ENCODE assay signal across 1 cellular context in the genomic region with DNA sequence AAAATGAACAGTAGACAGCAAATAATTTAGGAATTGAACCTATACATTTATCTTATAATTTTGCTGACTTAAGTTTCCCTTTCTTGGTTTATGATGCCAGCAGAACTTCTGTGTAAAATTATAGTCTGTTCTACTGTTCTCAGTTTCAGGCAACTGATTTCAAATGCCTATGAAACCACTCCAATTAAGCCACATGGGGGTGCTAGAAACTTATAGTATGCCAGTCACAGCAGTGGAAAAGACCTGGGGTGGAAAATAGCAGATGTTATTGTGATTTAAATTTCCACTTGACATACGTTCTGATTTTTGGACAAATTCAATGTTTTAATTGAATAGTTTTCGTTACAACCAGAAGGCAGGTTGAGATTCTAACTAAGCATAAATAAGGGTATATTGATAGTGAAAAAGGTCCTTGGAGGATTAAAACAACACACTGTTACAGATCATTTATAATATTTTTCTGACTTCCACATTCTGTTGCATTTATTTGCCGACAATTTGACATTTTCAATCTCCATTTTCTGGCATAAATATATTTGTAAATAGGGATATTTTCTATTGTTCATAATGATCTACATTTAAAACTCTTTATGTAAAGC.
TF ChIP-seq lines count a peak whose summit lies in the region.

No MANE protein-coding gene starts in this region.

TF ChIP-seq in HCT116, 20 proteins besides CTCF, POLR2A, EP300 and RAD21 (continued from another document):
- TF ChIP-seq SIN3A (IDR thresholded peaks at IDR 0.05; ENCODE audit: low read depth) (no peak), ZNF274 (IDR thresholded peaks at IDR 0.05; ENCODE audit: low read depth, low read length) (no peak), ZFX (IDR thresholded peaks at IDR 0.05) (no peak), TCF7L2 (IDR thresholded peaks at IDR 0.05; ENCODE audit: borderline replicate concordance, extremely low read depth, insufficient read depth, insufficient read length) (no peak), FOSL1 (IDR thresholded peaks at IDR 0.05; ENCODE audit: low read depth) (no peak), MAX (IDR thresholded peaks at IDR 0.05) (no peak)
